Comparison of ENCODE assay signal across 8 cellular contexts in genomic region chr1:52697795-52698674, GRCh38. TPM values are rescaled to one million over a fixed set of nuclear protein-coding genes. Genes with fewer than 3 reads are reported as not detected.
DNase-seq lines count a peak whose midpoint lies in the region; ATAC-seq, FAIRE-seq and TF ChIP-seq lines count a peak whose summit lies in the region.

COA7 (minus strand) TSS chr1:52698347; CDS start chr1:52698326, 21 bp downstream.

- TF ChIP-seq CTCF in chondrocyte (IDR thresholded peaks at IDR 0.05) = no peak
- no peak for TF ChIP-seq CTCF in kidney (IDR thresholded peaks at IDR 0.05; ENCODE audit: borderline replicate concordance, extremely low read depth, insufficient read depth)

- H3K4me1 Mint-ChIP-seq in chondrocyte (ENCODE audit: low read depth) = peaks cover 39% of the 10 kb centered on the region

- intact Hi-C loops in kidney (cut with DNase I) = no loop called here

- peak within 1 kb of the TSS; percentile 81 to 86 for H3K27ac ChIP-seq in kidney (ENCODE audit: low read depth in 2 of 2, low read length in 2 of 2)

- H3K9me3 Mint-ChIP-seq in chondrocyte (ENCODE audit: low read depth) = no peaks in the 10 kb centered on the region

- H3K36me3 Mint-ChIP-seq in chondrocyte (ENCODE audit: low read depth) = no peaks in the 10 kb centered on the region

- no peaks in the 10 kb centered on the region for H3K36me3 ChIP-seq in kidney (ENCODE audit: control insufficient read depth in 1 of 2, insufficient read depth in 2 of 2, low read length in 2 of 2)

- peaks cover 6 to 14% of the 10 kb centered on the region in 2 donors for H3K4me1 ChIP-seq in kidney (ENCODE audit: control insufficient read depth in 1 of 2, insufficient read depth in 1 of 2, low read depth in 1 of 2, low read length in 2 of 2)

- peak; percentile 60 to 74 for DNase-seq in NCI-H187 (lab: John Stamatoyannopoulos, UW)
- no peak for DNase-seq in NCI-H187 treated with DMSO at 0.1 percent for 48 hours (lab: John Stamatoyannopoulos, UW)
- peak; percentile 68 to 94 for DNase-seq in NCI-H446 (lab: John Stamatoyannopoulos, UW)
- peak; percentile 22 for DNase-seq in activated CD4-positive, alpha-beta T cell treated with anti-CD3 and anti-CD28 coated beads for 1 hour
- DNase-seq in chondrocyte (ENCODE audit: low spot score) = peak; percentile 93
- peak; percentile 96 for DNase-seq in kidney
- DNase-seq in stimulated activated CD4-positive, alpha-beta T cell treated with anti-CD3 and anti-CD28 coated beads, Interleukin-12 subunit alpha, Interleukin-12 subunit beta, amount 100 ng/mL, for 48 hours (ENCODE audit: low read depth in 2 of 3, low spot score in 1 of 3) = peak; percentile 41 to 76 (median 50)

- peak within 1 kb of the TSS; percentile 89 to 93 for H3K4me3 ChIP-seq in kidney (ENCODE audit: low read length in 2 of 2)

- peak; percentile 55 for ATAC-seq in HG03139 (IDR thresholded peaks at IDR 0.05; ENCODE audit: unreplicated experiment)

- no peaks in the 10 kb centered on the region for H3K9me3 ChIP-seq in kidney (ENCODE audit: control insufficient read depth in 1 of 2, low read length in 2 of 2)

- H3K27me3 Mint-ChIP-seq in chondrocyte (ENCODE audit: low read depth) = no peaks in the 10 kb centered on the region

- FAIRE-seq in kidney (lab: Jason Lieb, UNC) = no peak

- H3K4me3 Mint-ChIP-seq in chondrocyte (ENCODE audit: unreplicated experiment) = peak within 1 kb of the TSS; percentile 96

- H3K27ac Mint-ChIP-seq in chondrocyte (ENCODE audit: unreplicated experiment) = peak within 1 kb of the TSS; percentile 97

- peak within 1 kb of the TSS; percentile 70 to 77 for H3K9ac ChIP-seq in kidney (ENCODE audit: low read length in 2 of 2)

RNA-seq across cellular contexts. Expression of gene COA7, which starts in this region (rescaled TPM):
- total RNA-seq in chondrocyte (23.7 to 24.1 TPM (median 23.8 TPM) in 3 replicates), kidney (19.1 TPM)
- polyA plus RNA-seq in kidney (ENCODE audit: insufficient read depth, low read depth, low replicate concordance) = 12.2 TPM
